1 cellular context compared by ENCODE assay signal in genomic region chr3:150603090-150603887, GRCh38.
TF ChIP-seq lines count a peak whose summit lies in the region.

Gene SELENOT, plus strand, starts transcription at chr3:150603321. Its CDS starts 42 bp downstream, at chr3:150603363.

TF ChIP-seq in HepG2, 621 proteins besides CTCF, POLR2A, EP300 and RAD21 (continued from another document and continues in another):
- TF ChIP-seq ZNF281 (CRISPR knock-in tag; IDR thresholded peaks at IDR 0.05; ENCODE audit: borderline replicate concordance) (no peak), KMT2B (CRISPR knock-in tag; IDR thresholded peaks at IDR 0.05) (peak; percentile 93), TBX2 (CRISPR knock-in tag; IDR thresholded peaks at IDR 0.05; ENCODE audit: borderline replicate concordance) (no peak; the same call in 1 of the 2 replicates), SUZ12 (IDR thresholded peaks at IDR 0.05; ENCODE audit: low read depth, low read length) (no peak), FOXO1 (CRISPR knock-in tag; IDR thresholded peaks at IDR 0.05) (no peak; the same call in 1 of the 2 replicates), NFAT5 (CRISPR knock-in tag; IDR thresholded peaks at IDR 0.05) (peak; percentile 90), SOX13 (IDR thresholded peaks at IDR 0.05) (no peak), SOX13 (CRISPR knock-in tag; conservative IDR thresholded peaks at IDR 0.05 in 1 of 2, IDR thresholded peaks at IDR 0.05 in 1 of 2) (no peak), CREB3 (CRISPR knock-in tag; IDR thresholded peaks at IDR 0.05) (peak; percentile 72; the same call in 1 of the 2 replicates), ZSCAN29 (CRISPR knock-in tag; conservative IDR thresholded peaks at IDR 0.05) (peak; percentile 79; the same call in 1 of the 2 replicates), MEIS1 (CRISPR knock-in tag; IDR thresholded peaks at IDR 0.05; ENCODE audit: borderline replicate concordance) (no peak; the same call in 1 of the 2 replicates), ZFY (CRISPR knock-in tag; IDR thresholded peaks at IDR 0.05) (peak; percentile 100), ZFP36L1 (CRISPR knock-in tag; IDR thresholded peaks at IDR 0.05) (0 out of 2 replicates have a peak, but pooled peaks have one; percentile 30), ZNF136 (CRISPR knock-in tag; IDR thresholded peaks at IDR 0.05; ENCODE audit: low read depth) (no peak), ZNF670 (CRISPR knock-in tag; IDR thresholded peaks at IDR 0.05; ENCODE audit: borderline replicate concordance) (peak; percentile 59; the same call in 1 of the 2 replicates), MZF1 (CRISPR knock-in tag; IDR thresholded peaks at IDR 0.05; ENCODE audit: borderline replicate concordance) (0 out of 2 replicates have a peak, but pooled peaks have one; percentile 78), ZNF572 (CRISPR knock-in tag; IDR thresholded peaks at IDR 0.05) (no peak), KDM4B (CRISPR knock-in tag; IDR thresholded peaks at IDR 0.05) (peak; percentile 78; the same call in 1 of the 2 replicates), CHD2 (IDR thresholded peaks at IDR 0.05; ENCODE audit: low read depth, low read length) (no peak), ZNF672 (CRISPR knock-in tag; IDR thresholded peaks at IDR 0.05) (no peak), PRDM4 (CRISPR knock-in tag; IDR thresholded peaks at IDR 0.05; ENCODE audit: borderline replicate concordance) (no peak), XRCC5 (optimal IDR thresholded peaks at IDR 0.05; ENCODE audit: low read length) (peak; percentile 87), ZFP91 (CRISPR knock-in tag; IDR thresholded peaks at IDR 0.05; ENCODE audit: borderline replicate concordance) (peak; percentile 98), ZNF660 (CRISPR knock-in tag; IDR thresholded peaks at IDR 0.05; ENCODE audit: borderline replicate concordance, low read depth) (no peak; the same call in 1 of the 2 replicates), HNRNPL (IDR thresholded peaks at IDR 0.05; ENCODE audit: low read depth, low read length) (peak; percentile 44; the same call in 1 of the 2 replicates), SMAD1 (CRISPR knock-in tag; IDR thresholded peaks at IDR 0.05; ENCODE audit: borderline replicate concordance, low read depth) (peak; percentile 91; the same call in 1 of the 2 replicates), ZBTB7B (CRISPR knock-in tag; IDR thresholded peaks at IDR 0.05) (0 out of 2 replicates have a peak, but pooled peaks have one; percentile 40), KDM5B (CRISPR knock-in tag; IDR thresholded peaks at IDR 0.05; ENCODE audit: borderline replicate concordance) (peak; percentile 96; the same call in 1 of the 2 replicates), ZFX (CRISPR knock-in tag; IDR thresholded peaks at IDR 0.05; ENCODE audit: low read depth) (peak; percentile 100), ZKSCAN1 (IDR thresholded peaks at IDR 0.05; ENCODE audit: low read length) (no peak; the same call in 1 of the 2 replicates), JDP2 (CRISPR knock-in tag; IDR thresholded peaks at IDR 0.05; ENCODE audit: borderline replicate concordance) (no peak; the same call in 1 of the 2 replicates), FOXK2 (IDR thresholded peaks at IDR 0.05) (no peak)
- TF ChIP-seq, protein P1, sequence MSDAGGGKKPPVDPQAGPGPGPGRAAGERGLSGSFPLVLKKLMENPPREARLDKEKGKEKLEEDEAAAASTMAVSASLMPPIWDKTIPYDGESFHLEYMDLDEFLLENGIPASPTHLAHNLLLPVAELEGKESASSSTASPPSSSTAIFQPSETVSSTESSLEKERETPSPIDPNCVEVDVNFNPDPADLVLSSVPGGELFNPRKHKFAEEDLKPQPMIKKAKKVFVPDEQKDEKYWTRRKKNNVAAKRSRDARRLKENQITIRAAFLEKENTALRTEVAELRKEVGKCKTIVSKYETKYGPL (CRISPR knock-in tag; IDR thresholded peaks at IDR 0.05): no peak
- TF ChIP-seq, protein P2, sequence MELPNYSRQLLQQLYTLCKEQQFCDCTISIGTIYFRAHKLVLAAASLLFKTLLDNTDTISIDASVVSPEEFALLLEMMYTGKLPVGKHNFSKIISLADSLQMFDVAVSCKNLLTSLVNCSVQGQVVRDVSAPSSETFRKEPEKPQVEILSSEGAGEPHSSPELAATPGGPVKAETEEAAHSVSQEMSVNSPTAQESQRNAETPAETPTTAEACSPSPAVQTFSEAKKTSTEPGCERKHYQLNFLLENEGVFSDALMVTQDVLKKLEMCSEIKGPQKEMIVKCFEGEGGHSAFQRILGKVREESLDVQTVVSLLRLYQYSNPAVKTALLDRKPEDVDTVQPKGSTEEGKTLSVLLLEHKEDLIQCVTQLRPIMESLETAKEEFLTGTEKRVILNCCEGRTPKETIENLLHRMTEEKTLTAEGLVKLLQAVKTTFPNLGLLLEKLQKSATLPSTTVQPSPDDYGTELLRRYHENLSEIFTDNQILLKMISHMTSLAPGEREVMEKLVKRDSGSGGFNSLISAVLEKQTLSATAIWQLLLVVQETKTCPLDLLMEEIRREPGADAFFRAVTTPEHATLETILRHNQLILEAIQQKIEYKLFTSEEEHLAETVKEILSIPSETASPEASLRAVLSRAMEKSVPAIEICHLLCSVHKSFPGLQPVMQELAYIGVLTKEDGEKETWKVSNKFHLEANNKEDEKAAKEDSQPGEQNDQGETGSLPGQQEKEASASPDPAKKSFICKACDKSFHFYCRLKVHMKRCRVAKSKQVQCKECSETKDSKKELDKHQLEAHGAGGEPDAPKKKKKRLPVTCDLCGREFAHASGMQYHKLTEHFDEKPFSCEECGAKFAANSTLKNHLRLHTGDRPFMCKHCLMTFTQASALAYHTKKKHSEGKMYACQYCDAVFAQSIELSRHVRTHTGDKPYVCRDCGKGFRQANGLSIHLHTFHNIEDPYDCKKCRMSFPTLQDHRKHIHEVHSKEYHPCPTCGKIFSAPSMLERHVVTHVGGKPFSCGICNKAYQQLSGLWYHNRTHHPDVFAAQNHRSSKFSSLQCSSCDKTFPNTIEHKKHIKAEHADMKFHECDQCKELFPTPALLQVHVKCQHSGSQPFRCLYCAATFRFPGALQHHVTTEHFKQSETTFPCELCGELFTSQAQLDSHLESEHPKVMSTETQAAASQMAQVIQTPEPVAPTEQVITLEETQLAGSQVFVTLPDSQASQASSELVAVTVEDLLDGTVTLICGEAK (IDR thresholded peaks at IDR 0.05): no peak
- TF ChIP-seq, protein P2 (CRISPR knock-in tag; IDR thresholded peaks at IDR 0.05): peak; percentile 78; the same call in 1 of the 2 replicates
